1 cellular context compared by ENCODE assay signal in the genomic region with DNA sequence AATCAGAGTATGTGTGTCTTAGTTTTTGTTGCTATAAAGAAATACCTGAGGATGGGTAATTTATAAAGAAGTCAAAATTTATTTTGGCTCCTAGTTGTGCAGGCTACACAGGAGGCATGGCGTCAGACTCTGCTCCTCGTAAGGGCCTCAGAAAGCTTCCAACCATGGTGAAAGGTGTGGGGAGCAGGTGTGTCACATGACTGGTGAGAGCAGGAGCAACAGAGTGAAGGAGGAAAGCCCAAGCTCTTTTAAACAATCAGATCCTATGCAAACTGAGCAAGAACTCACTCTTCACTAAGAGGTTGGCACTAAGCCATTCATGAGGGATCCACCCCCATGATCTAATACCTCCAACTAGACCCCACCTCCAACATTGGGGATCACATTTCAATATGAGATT.
TF ChIP-seq lines count a peak whose summit lies in the region.

No MANE protein-coding gene starts in this region.

TF ChIP-seq in GM23338, 12 proteins besides CTCF, POLR2A, EP300 and RAD21 (continued from another document):
- TF ChIP-seq, protein P1, sequence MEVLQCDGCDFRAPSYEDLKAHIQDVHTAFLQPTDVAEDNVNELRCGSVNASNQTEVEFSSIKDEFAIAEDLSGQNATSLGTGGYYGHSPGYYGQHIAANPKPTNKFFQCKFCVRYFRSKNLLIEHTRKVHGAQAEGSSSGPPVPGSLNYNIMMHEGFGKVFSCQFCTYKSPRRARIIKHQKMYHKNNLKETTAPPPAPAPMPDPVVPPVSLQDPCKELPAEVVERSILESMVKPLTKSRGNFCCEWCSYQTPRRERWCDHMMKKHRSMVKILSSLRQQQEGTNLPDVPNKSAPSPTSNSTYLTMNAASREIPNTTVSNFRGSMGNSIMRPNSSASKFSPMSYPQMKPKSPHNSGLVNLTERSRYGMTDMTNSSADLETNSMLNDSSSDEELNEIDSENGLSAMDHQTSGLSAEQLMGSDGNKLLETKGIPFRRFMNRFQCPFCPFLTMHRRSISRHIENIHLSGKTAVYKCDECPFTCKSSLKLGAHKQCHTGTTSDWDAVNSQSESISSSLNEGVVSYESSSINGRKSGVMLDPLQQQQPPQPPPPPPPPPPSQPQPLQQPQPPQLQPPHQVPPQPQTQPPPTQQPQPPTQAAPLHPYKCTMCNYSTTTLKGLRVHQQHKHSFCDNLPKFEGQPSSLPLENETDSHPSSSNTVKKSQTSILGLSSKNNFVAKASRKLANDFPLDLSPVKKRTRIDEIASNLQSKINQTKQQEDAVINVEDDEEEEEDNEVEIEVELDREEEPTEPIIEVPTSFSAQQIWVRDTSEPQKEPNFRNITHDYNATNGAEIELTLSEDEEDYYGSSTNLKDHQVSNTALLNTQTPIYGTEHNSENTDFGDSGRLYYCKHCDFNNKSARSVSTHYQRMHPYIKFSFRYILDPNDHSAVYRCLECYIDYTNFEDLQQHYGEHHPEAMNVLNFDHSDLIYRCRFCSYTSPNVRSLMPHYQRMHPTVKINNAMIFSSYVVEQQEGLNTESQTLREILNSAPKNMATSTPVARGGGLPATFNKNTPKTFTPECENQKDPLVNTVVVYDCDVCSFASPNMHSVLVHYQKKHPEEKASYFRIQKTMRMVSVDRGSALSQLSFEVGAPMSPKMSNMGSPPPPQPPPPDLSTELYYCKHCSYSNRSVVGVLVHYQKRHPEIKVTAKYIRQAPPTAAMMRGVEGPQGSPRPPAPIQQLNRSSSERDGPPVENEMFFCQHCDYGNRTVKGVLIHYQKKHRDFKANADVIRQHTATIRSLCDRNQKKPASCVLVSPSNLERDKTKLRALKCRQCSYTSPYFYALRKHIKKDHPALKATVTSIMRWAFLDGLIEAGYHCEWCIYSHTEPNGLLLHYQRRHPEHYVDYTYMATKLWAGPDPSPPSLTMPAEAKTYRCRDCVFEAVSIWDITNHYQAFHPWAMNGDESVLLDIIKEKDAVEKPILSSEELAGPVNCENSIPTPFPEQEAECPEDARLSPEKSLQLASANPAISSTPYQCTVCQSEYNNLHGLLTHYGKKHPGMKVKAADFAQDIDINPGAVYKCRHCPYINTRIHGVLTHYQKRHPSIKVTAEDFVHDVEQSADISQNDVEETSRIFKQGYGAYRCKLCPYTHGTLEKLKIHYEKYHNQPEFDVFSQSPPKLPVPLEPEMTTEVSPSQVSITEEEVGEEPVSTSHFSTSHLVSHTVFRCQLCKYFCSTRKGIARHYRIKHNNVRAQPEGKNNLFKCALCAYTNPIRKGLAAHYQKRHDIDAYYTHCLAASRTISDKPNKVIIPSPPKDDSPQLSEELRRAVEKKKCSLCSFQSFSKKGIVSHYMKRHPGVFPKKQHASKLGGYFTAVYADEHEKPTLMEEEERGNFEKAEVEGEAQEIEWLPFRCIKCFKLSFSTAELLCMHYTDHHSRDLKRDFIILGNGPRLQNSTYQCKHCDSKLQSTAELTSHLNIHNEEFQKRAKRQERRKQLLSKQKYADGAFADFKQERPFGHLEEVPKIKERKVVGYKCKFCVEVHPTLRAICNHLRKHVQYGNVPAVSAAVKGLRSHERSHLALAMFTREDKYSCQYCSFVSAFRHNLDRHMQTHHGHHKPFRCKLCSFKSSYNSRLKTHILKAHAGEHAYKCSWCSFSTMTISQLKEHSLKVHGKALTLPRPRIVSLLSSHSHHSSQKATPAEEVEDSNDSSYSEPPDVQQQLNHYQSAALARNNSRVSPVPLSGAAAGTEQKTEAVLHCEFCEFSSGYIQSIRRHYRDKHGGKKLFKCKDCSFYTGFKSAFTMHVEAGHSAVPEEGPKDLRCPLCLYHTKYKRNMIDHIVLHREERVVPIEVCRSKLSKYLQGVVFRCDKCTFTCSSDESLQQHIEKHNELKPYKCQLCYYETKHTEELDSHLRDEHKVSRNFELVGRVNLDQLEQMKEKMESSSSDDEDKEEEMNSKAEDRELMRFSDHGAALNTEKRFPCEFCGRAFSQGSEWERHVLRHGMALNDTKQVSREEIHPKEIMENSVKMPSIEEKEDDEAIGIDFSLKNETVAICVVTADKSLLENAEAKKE (CRISPR knock-in tag; IDR thresholded peaks at IDR 0.05) = no peak
- TF ChIP-seq, protein P2, sequence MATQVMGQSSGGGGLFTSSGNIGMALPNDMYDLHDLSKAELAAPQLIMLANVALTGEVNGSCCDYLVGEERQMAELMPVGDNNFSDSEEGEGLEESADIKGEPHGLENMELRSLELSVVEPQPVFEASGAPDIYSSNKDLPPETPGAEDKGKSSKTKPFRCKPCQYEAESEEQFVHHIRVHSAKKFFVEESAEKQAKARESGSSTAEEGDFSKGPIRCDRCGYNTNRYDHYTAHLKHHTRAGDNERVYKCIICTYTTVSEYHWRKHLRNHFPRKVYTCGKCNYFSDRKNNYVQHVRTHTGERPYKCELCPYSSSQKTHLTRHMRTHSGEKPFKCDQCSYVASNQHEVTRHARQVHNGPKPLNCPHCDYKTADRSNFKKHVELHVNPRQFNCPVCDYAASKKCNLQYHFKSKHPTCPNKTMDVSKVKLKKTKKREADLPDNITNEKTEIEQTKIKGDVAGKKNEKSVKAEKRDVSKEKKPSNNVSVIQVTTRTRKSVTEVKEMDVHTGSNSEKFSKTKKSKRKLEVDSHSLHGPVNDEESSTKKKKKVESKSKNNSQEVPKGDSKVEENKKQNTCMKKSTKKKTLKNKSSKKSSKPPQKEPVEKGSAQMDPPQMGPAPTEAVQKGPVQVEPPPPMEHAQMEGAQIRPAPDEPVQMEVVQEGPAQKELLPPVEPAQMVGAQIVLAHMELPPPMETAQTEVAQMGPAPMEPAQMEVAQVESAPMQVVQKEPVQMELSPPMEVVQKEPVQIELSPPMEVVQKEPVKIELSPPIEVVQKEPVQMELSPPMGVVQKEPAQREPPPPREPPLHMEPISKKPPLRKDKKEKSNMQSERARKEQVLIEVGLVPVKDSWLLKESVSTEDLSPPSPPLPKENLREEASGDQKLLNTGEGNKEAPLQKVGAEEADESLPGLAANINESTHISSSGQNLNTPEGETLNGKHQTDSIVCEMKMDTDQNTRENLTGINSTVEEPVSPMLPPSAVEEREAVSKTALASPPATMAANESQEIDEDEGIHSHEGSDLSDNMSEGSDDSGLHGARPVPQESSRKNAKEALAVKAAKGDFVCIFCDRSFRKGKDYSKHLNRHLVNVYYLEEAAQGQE (IDR thresholded peaks at IDR 0.05; ENCODE audit: unreplicated experiment) = no peak
- no peak for TF ChIP-seq NANOG (IDR thresholded peaks at IDR 0.05; ENCODE audit: borderline replicate concordance)
- no peak for TF ChIP-seq EZH2phosphoT487 (IDR thresholded peaks at IDR 0.05; ENCODE audit: unreplicated experiment)
- no peak for TF ChIP-seq STAT1 (IDR thresholded peaks at IDR 0.05; ENCODE audit: unreplicated experiment)
- no peak for TF ChIP-seq JUNB (IDR thresholded peaks at IDR 0.05; ENCODE audit: unreplicated experiment)
- TF ChIP-seq EZH2 (IDR thresholded peaks at IDR 0.05; ENCODE audit: low read depth, unreplicated experiment) = no peak
- no peak for TF ChIP-seq ZNF114 (CRISPR knock-in tag; IDR thresholded peaks at IDR 0.05)
- TF ChIP-seq, protein P3, sequence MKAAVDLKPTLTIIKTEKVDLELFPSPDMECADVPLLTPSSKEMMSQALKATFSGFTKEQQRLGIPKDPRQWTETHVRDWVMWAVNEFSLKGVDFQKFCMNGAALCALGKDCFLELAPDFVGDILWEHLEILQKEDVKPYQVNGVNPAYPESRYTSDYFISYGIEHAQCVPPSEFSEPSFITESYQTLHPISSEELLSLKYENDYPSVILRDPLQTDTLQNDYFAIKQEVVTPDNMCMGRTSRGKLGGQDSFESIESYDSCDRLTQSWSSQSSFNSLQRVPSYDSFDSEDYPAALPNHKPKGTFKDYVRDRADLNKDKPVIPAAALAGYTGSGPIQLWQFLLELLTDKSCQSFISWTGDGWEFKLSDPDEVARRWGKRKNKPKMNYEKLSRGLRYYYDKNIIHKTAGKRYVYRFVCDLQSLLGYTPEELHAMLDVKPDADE (IDR thresholded peaks at IDR 0.05) = no peak
- TF ChIP-seq CREB1 (CRISPR knock-in tag; IDR thresholded peaks at IDR 0.05; ENCODE audit: low read depth) = no peak
TF ChIP-seq in GM23338: peak in this region for 0.
